Comparison of ENCODE assay signal across 13 cellular contexts in the genomic region with DNA sequence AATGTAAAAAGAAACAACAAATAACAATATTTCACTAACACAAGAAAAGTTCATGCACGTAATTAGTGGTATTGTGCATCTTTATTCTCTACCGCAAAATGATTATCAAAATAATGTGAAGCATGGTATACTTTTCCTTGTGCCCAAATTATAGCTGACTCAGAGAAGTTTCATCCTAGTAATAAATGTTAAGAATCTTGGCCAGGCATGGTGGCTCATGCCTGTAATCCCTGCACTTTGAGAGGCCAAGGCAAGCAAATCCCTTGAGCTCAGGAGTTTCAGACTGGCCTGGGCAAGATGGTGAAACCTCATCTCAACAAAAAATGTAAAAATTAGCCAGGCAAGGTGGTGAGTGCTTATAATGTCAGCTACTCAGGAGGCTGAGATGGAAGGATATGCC.
"Had no signal": no experiment of that assay in that cellular context is flagged by ENCODE, and none has a peak within 500 bp of the region (broad histone marks: within the 10 kb centered on the region; RNA-seq: fewer than 3 reads in every experiment).

No MANE protein-coding gene starts in this region.

- ATAC-seq: activated CD4-positive, CD25-positive, alpha-beta regulatory T cell treated with anti-CD3 and anti-CD28 coated beads, Interleukin-2, amount 50 U/mL, for 24 hours; lower lobe of right lung; sciatic nerve had no signal

- H3K9me3 Mint-ChIP-seq: naive B cell; T-helper 1 cell treated with Interleukin-12 subunit alpha and Interleukin-12 subunit beta and Interleukin-4 antibody, amounts not matched to agents 30 μg/mL and 1 μg/mL, for 36 hours had no signal

- H3K9me3 ChIP-seq: breast epithelium, lower lobe of right lung had no signal

- H3K27me3 ChIP-seq: breast epithelium had no signal

- H3K27ac ChIP-seq: breast epithelium, lower lobe of right lung had no signal

- H3K4me1 ChIP-seq: breast epithelium had no signal

- H3K4me3 ChIP-seq: breast epithelium, lower lobe of right lung had no signal

- H3K27ac Mint-ChIP-seq: T-helper 1 cell treated with Interleukin-12 subunit alpha and Interleukin-12 subunit beta and Interleukin-4 antibody, amounts not matched to agents 30 μg/mL and 1 μg/mL, for 36 hours had no signal

- H3K36me3 ChIP-seq: breast epithelium had no signal

- DNase-seq: activated effector memory CD4-positive, alpha-beta T cell treated with Interleukin-2 at 50 U/mL for 16 hours; anterior cingulate cortex; hypothalamus; lower lobe of right lung; naive B cell; occipital lobe; stimulated activated CD4-positive, alpha-beta T cell treated with anti-CD3 and anti-CD28 coated beads, Interleukin-2, amount 100 ng/mL, for 24 hours; stimulated activated naive CD4-positive, alpha-beta T cell had no signal

- H3K27me3 Mint-ChIP-seq: activated naive CD8-positive, alpha-beta T cell; naive B cell had no signal

- H3K4me3 Mint-ChIP-seq: activated naive CD8-positive, alpha-beta T cell; T-helper 1 cell treated with Interleukin-12 subunit alpha and Interleukin-12 subunit beta and Interleukin-4 antibody, amounts not matched to agents 30 μg/mL and 1 μg/mL, for 36 hours had no signal
